In the genomic region with DNA sequence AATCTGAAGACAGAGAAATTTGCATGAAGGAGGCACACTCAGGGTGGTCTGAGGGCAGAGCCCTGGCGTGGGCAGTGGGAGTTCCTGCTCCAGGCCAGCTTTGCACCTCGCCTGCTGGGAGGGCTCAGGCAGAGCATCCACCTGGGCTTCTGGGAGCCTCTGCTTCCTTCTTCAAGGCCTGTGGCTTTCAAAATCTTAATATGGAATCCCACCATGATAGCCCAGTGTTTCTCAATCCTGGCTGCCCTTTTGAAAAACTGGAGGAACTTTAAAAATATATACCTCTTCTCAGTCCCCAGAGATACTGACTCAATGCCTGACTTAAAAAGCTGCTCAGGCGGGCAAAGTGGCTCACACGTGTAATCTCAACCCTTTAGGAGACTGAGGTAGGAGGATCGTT, we compare ENCODE assay signal across 9 cellular contexts. TPM values are rescaled to one million over a fixed set of nuclear protein-coding genes. Genes with fewer than 3 reads are reported as not detected.
DNase-seq lines count a peak whose midpoint lies in the region; ATAC-seq and TF ChIP-seq lines count a peak whose summit lies in the region.
"Had no signal": no experiment of that assay in that cellular context is flagged by ENCODE, and none has a peak within 500 bp of the region (broad histone marks: within the 10 kb centered on the region; RNA-seq: fewer than 3 reads in every experiment).

No MANE protein-coding gene starts in this region.

- H3K9me3 ChIP-seq in right cardiac atrium (ENCODE audit: control insufficient read depth, low read length) (no peaks in the 10 kb centered on the region), ascending aorta (no peaks in the 10 kb centered on the region), mucosa of stomach (ENCODE audit: control insufficient read depth, low read length) (no peaks in the 10 kb centered on the region), upper lobe of right lung (no peaks in the 10 kb centered on the region), Peyer's patch (no peaks in the 10 kb centered on the region)

- intact Hi-C loops in right cardiac atrium (cut with DNase I): no loop called here
- intact Hi-C loops in left ventricle myocardium superior (cut with micrococcal nuclease): no loop called here
- intact Hi-C loops in ascending aorta (cut with DNase I): loop anchor here (2.0 kb wide), 1 partner anchor 51 kb away; no protein-coding TSS in a partner anchor
- intact Hi-C loops in upper lobe of right lung (cut with DNase I): no loop called here

- peak in 1 of 3 donors; percentile 19 for DNase-seq in right cardiac atrium
- no peak for DNase-seq in left ventricle myocardium superior
- DNase-seq in ascending aorta (ENCODE audit: low spot score in 2 of 2): no peak
- DNase-seq in upper lobe of right lung: no peak
- DNase-seq in Peyer's patch: no peak
- DNase-seq in NCI-H1417 (lab: John Stamatoyannopoulos, UW): no peak
- DNase-seq: immature natural killer cell had no signal

- ATAC-seq in right cardiac atrium: no peak
- ATAC-seq in left ventricle myocardium superior: no peak
- ATAC-seq in upper lobe of right lung: no peak
- no peak for ATAC-seq in GM19328 (IDR thresholded peaks at IDR 0.05; ENCODE audit: unreplicated experiment)

- H3K27me3 ChIP-seq in right cardiac atrium (ENCODE audit: control insufficient read depth, insufficient read depth) (no peaks in the 10 kb centered on the region), ascending aorta (no peaks in the 10 kb centered on the region), mucosa of stomach (ENCODE audit: control insufficient read depth, insufficient read depth, low read length) (peaks cover 3% of the 10 kb centered on the region), upper lobe of right lung (no peaks in the 10 kb centered on the region), Peyer's patch (no peaks in the 10 kb centered on the region)

- H3K4me1 ChIP-seq in right cardiac atrium (ENCODE audit: control insufficient read depth, insufficient read depth, low read length) (peaks cover 3% of the 10 kb centered on the region), ascending aorta (no peaks in the 10 kb centered on the region), mucosa of stomach (ENCODE audit: control insufficient read depth, insufficient read depth, low read length) (peaks cover 14% of the 10 kb centered on the region), upper lobe of right lung (peaks cover 2% of the 10 kb centered on the region), Peyer's patch (peaks cover 0 to 21% (median 5%) of the 10 kb centered on the region in 4 donors)

- TF ChIP-seq CTCF in ascending aorta (IDR thresholded peaks at IDR 0.05) (no peak), upper lobe of right lung (IDR thresholded peaks at IDR 0.05) (no peak), Peyer's patch (IDR thresholded peaks at IDR 0.05) (no peak)

- peak overlapping the region; percentile 22 for H3K9ac ChIP-seq in mucosa of stomach (ENCODE audit: low read length)

- 81% methylated on average over 5 of the region's 5 CpGs for WGBS in right cardiac atrium

- peak overlapping the region; percentile 57 for H3K27ac ChIP-seq in right cardiac atrium (ENCODE audit: low read length)
- peak overlapping the region; percentile 71 to 83 for H3K27ac ChIP-seq in ascending aorta
- peak overlapping the region; percentile 74 for H3K27ac ChIP-seq in upper lobe of right lung
- H3K27ac ChIP-seq in Peyer's patch: peak overlapping the region in 1 of 4 donors; percentile 73

- no peak overlapping the region for H3K4me3 ChIP-seq in right cardiac atrium (ENCODE audit: low read length)
- peak overlapping the region in 1 of 2 donors; percentile 64 for H3K4me3 ChIP-seq in ascending aorta
- H3K4me3 ChIP-seq in mucosa of stomach (ENCODE audit: low read length): no peak overlapping the region
- H3K4me3 ChIP-seq in upper lobe of right lung: no peak overlapping the region
- no peak overlapping the region for H3K4me3 ChIP-seq in Peyer's patch

- no peak for TF ChIP-seq POLR2A in Peyer's patch (IDR thresholded peaks at IDR 0.05)

- no peaks in the 10 kb centered on the region for H3K36me3 ChIP-seq in ascending aorta
- H3K36me3 ChIP-seq in mucosa of stomach (ENCODE audit: control insufficient read depth, insufficient read depth, low read length): no peaks in the 10 kb centered on the region
- H3K36me3 ChIP-seq in upper lobe of right lung: no peaks in the 10 kb centered on the region
- no peaks in the 10 kb centered on the region for H3K36me3 ChIP-seq in Peyer's patch

RNA-seq across cellular contexts. Expression of a gene that starts 36.7 kb away (rescaled TPM):
- total RNA-seq in right cardiac atrium (1,000 to 10,000 TPM; 1,345 to 1,678 (median 1,522) TPM), left ventricle myocardium superior (1,798 TPM), ascending aorta (653 TPM), upper lobe of right lung (1,464 TPM), Peyer's patch (100 to 1,000 TPM; 193 to 647 (median 491) TPM)
- polyA plus RNA-seq in right cardiac atrium: 897 TPM
